Comparison of ENCODE assay signal across 9 cellular contexts in genomic region chr22:19974233-19974861, GRCh38. TPM values are rescaled to one million over a fixed set of nuclear protein-coding genes. Genes with fewer than 3 reads are reported as not detected.
DNase-seq lines count a peak whose midpoint lies in the region; ATAC-seq and TF ChIP-seq lines count a peak whose summit lies in the region.
"Had no signal": no experiment of that assay in that cellular context is flagged by ENCODE, and none has a peak within 500 bp of the region (broad histone marks: within the 10 kb centered on the region; RNA-seq: fewer than 3 reads in every experiment).

No MANE protein-coding gene starts in this region.

- H3K27me3 ChIP-seq in RWPE2 (ENCODE audit: insufficient read depth, poor library complexity, severe bottlenecking) = no peaks in the 10 kb centered on the region
- H3K27me3 ChIP-seq in foreskin keratinocyte = no peaks in the 10 kb centered on the region
- no peaks in the 10 kb centered on the region for H3K27me3 ChIP-seq in tibial artery

- peaks cover 12% of the 10 kb centered on the region for H3K4me1 ChIP-seq in RWPE2 (ENCODE audit: insufficient read depth, poor library complexity, severe bottlenecking)
- peaks cover 10% of the 10 kb centered on the region for H3K4me1 ChIP-seq in foreskin keratinocyte
- peaks cover 0 to 21% (median 6%) of the 10 kb centered on the region in 4 donors for H3K4me1 ChIP-seq in tibial artery
- H3K4me1 ChIP-seq: parathyroid adenoma had no signal

- POLR2A ChIA-PET in activated CD4-positive, alpha-beta T cell treated with anti-CD3 and anti-CD28 coated beads, Interleukin-2, amount 10 ng/mL, durations not matched to agents 7 days and 5 days (lab: Charles Lee) = no interaction called here

- H3K9me3 ChIP-seq in RWPE2 (ENCODE audit: severe bottlenecking) (no peaks in the 10 kb centered on the region), tibial artery (no peaks in the 10 kb centered on the region)

- TF ChIP-seq CTCF in RWPE2 (IDR thresholded peaks at IDR 0.05; ENCODE audit: poor library complexity, severe bottlenecking) (no peak), foreskin keratinocyte (conservative IDR thresholded peaks at IDR 0.05) (no peak), tibial artery (IDR thresholded peaks at IDR 0.05) (no peak)

- intact Hi-C loops in tibial artery (cut with DNase I; ENCODE audit: low total_unique reads) = no loop called here

- H3K9me3 Mint-ChIP-seq in activated CD4-positive, alpha-beta T cell treated with anti-CD3 and anti-CD28 coated beads, Interleukin-2, amount 10 ng/mL, durations not matched to agents 7 days and 5 days = no peaks in the 10 kb centered on the region

- CTCF ChIA-PET in activated CD4-positive, alpha-beta T cell treated with anti-CD3 and anti-CD28 coated beads, Interleukin-2, amount 10 ng/mL, durations not matched to agents 7 days and 5 days (lab: Charles Lee) = interaction anchor here (1.0 to 1.2 kb wide), 2 partner anchors 11 to 20 kb away, joined by 3 to 4 read pairs; no protein-coding TSS in a partner anchor

- H3K36me3 ChIP-seq in RWPE2 (ENCODE audit: low read depth) (peaks cover 7% of the 10 kb centered on the region; the same call in 1 of the 2 replicates), tibial artery (peaks cover 9 to 89% (median 76%) of the 10 kb centered on the region in 3 donors)

- H3K27me3 Mint-ChIP-seq in activated CD4-positive, alpha-beta T cell treated with anti-CD3 and anti-CD28 coated beads, Interleukin-2, amount 10 ng/mL, durations not matched to agents 7 days and 5 days = no peaks in the 10 kb centered on the region

- H3K27ac Mint-ChIP-seq in activated CD4-positive, alpha-beta T cell treated with anti-CD3 and anti-CD28 coated beads, Interleukin-2, amount 10 ng/mL, durations not matched to agents 7 days and 5 days = no peak overlapping the region

- peak; percentile 37 for DNase-seq in activated CD4-positive, alpha-beta T cell treated with anti-CD3 and anti-CD28 coated beads, Interleukin-2, amount 10 ng/mL, durations not matched to agents 7 days and 5 days
- DNase-seq in activated CD4-positive, alpha-beta T cell treated with anti-CD3 and anti-CD28 coated beads for 48 hours = no peak
- DNase-seq in M059J (ENCODE audit: low read depth) (peak; percentile 14), RWPE2 (ENCODE audit: low spot score) (no peak), foreskin keratinocyte (peak in 1 of 2 donors; percentile 30), tibial artery (peak in 1 of 2 donors; percentile 45)

- peak overlapping the region; percentile 58 for H3K27ac ChIP-seq in RWPE2 (ENCODE audit: poor library complexity, severe bottlenecking)
- H3K27ac ChIP-seq in foreskin keratinocyte = no peak overlapping the region
- peak overlapping the region; percentile 39 to 47 for H3K27ac ChIP-seq in tibial artery
- H3K27ac ChIP-seq: parathyroid adenoma had no signal

- no peak overlapping the region for H3K4me3 Mint-ChIP-seq in activated CD4-positive, alpha-beta T cell treated with anti-CD3 and anti-CD28 coated beads, Interleukin-2, amount 10 ng/mL, durations not matched to agents 7 days and 5 days

- no peaks in the 10 kb centered on the region for H3K36me3 Mint-ChIP-seq in activated CD4-positive, alpha-beta T cell treated with anti-CD3 and anti-CD28 coated beads, Interleukin-2, amount 10 ng/mL, durations not matched to agents 7 days and 5 days (ENCODE audit: low read depth)

- ATAC-seq in RWPE2 (ENCODE audit: low read depth) (no peak), foreskin keratinocyte (peak; percentile 19), GM19395 (IDR thresholded peaks at IDR 0.05; ENCODE audit: unreplicated experiment) (no peak), GM21528 (IDR thresholded peaks at IDR 0.05; ENCODE audit: low FRiP score, unreplicated experiment) (no peak)

- peaks cover 17% of the 10 kb centered on the region for H3K4me1 Mint-ChIP-seq in activated CD4-positive, alpha-beta T cell treated with anti-CD3 and anti-CD28 coated beads, Interleukin-2, amount 10 ng/mL, durations not matched to agents 7 days and 5 days

- H3K4me3 ChIP-seq in RWPE2 (ENCODE audit: severe bottlenecking) (no peak overlapping the region), tibial artery (no peak overlapping the region)

RNA-seq across cellular contexts. Expression of gene TXNRD2, which starts 32.7 kb away (rescaled TPM):
- total RNA-seq in activated CD4-positive, alpha-beta T cell treated with anti-CD3 and anti-CD28 coated beads, Interleukin-2, amount 10 ng/mL, durations not matched to agents 7 days and 5 days = 10 to 100 TPM; 19.3 to 21.9 TPM
- 20.7 and 21.8 TPM in 2 replicates for total RNA-seq in M059J (2014; rRNA removed; shearing (Covaris generic))
- total RNA-seq in foreskin keratinocyte = 24.2 and 28.8 TPM in 2 replicates
- polyA plus RNA-seq in foreskin keratinocyte = 30.1 and 38.9 TPM in 2 replicates

RNA-seq across cellular contexts. Expression of gene COMT, which starts 32.8 kb away (rescaled TPM):
- total RNA-seq in activated CD4-positive, alpha-beta T cell treated with anti-CD3 and anti-CD28 coated beads, Interleukin-2, amount 10 ng/mL, durations not matched to agents 7 days and 5 days = 10 to 100 TPM; 71.8 to 74.8 TPM
- 182 and 248 TPM in 2 replicates for total RNA-seq in M059J (2014; rRNA removed; shearing (Covaris generic))
- total RNA-seq in foreskin keratinocyte = 143 and 146 TPM in 2 replicates
- 210 and 236 TPM in 2 replicates for polyA plus RNA-seq in foreskin keratinocyte

RNA-seq across cellular contexts. Expression of gene ARVCF, which starts 42.3 kb away (rescaled TPM):
- total RNA-seq in activated CD4-positive, alpha-beta T cell treated with anti-CD3 and anti-CD28 coated beads, Interleukin-2, amount 10 ng/mL, durations not matched to agents 7 days and 5 days = 1 to 10 TPM in 1 of 2 experiments, under 1 TPM in 1; 0.89 to 1.2 TPM
- 4.8 and 5.1 TPM in 2 replicates for total RNA-seq in M059J (2014; rRNA removed; shearing (Covaris generic))
- total RNA-seq in foreskin keratinocyte = 10.8 and 11.7 TPM in 2 replicates
- polyA plus RNA-seq in foreskin keratinocyte = 6.9 and 7.7 TPM in 2 replicates

RNA-seq across cellular contexts. Expression of gene TANGO2, which starts 46.6 kb away (rescaled TPM):
- total RNA-seq in activated CD4-positive, alpha-beta T cell treated with anti-CD3 and anti-CD28 coated beads, Interleukin-2, amount 10 ng/mL, durations not matched to agents 7 days and 5 days = 10 to 100 TPM; 36.7 to 39.7 TPM
- total RNA-seq in M059J (2014; rRNA removed; shearing (Covaris generic)) = 34.0 and 36.1 TPM in 2 replicates
- total RNA-seq in foreskin keratinocyte = 18.8 and 22.4 TPM in 2 replicates
- 15.0 and 15.2 TPM in 2 replicates for polyA plus RNA-seq in foreskin keratinocyte

Comparison
In these comparisons a context has a peak if more than half of its experiments do, and no peak if none do; other contexts are left out.
1. DNase-seq: peak in activated CD4-positive, alpha-beta T cell treated with anti-CD3 and anti-CD28 coated beads, Interleukin-2, amount 10 ng/mL, durations not matched to agents 7 days and 5 days (single experiment) and M059J (single experiment); none in activated CD4-positive, alpha-beta T cell treated with anti-CD3 and anti-CD28 coated beads for 48 hours (single experiment) and RWPE2 (single experiment).